Comparison of ENCODE assay signal across 8 cellular contexts in the genomic region with DNA sequence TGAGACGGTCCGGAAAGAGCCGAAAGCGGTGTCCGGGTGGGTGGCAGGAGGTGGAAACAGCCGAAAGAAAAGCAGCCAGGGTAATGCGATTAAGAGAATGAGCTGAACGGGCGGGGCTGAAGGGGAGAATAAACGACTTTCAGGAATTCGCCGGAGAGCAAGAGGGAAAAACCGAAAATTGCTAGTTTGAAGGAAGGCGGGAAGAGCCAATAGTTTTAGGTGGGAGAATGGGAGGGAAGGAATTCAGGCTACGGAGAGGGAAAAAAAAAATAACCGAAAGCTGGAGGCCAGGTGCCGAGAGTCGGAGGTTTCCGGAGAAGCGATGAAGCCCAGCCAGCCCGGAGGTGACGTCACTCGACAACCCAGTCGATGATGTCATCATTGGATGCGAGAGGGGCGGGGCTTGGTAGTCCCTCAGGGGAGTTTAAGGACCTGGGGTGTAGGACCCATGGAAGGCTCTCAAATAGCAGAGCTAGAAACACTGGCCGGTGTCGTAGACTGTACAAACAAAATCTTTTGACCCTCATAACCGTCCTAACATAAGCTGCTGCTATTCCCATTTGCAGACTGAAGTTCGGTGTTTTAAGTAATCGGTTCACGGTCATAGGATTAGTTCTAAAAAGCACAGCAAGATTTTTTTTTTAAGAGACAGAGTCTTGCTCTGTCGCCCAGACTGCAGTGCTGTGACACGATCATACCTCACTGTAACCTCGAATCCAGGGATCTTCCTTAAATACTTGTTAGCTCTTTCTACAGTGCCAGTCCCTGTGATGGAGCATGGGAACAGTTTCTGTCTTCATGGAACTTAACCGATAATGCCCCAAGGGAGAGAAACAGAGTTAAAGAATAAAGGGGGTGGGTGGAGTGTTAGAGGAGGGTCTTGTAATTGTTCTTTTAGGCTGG. TPM values are rescaled to one million over a fixed set of nuclear protein-coding genes. Genes with fewer than 3 reads are reported as not detected.
DNase-seq lines count a peak whose midpoint lies in the region; FAIRE-seq and TF ChIP-seq lines count a peak whose summit lies in the region.

A gene (minus strand): TSS at position 331 of the 903 bp plus-strand sequence. CDS start 1,192 bp downstream, outside the sequence.

- H3K4me3 Mint-ChIP-seq in IgD-negative memory B cell, result peak within 1 kb of the TSS; percentile 97 to 100 (median 99)

- H3K9me3 ChIP-seq in AG04450 (ENCODE audit: control insufficient read depth, insufficient read depth, low read length) (no peaks in the 10 kb centered on the region; the same call in 1 of the 2 replicates), OCI-LY7 (ENCODE audit: low read length) (no peaks in the 10 kb centered on the region)

- peak; percentile 21 for FAIRE-seq in endometrium (lab: Jason Lieb, UNC)

- peaks cover 5% of the 10 kb centered on the region for H3K36me3 Mint-ChIP-seq in IgD-negative memory B cell

- intact Hi-C loops in OCI-LY7 (cut with micrococcal nuclease; ENCODE audit: unreplicated experiment), result loop anchor here (5.0 to 10.0 kb wide), 2 partner anchors 36 to 259 kb away; a partner anchor contains a TSS

- peaks cover 32% of the 10 kb centered on the region for H3K36me3 ChIP-seq in OCI-LY7 (ENCODE audit: insufficient read depth, low read length)

- TF ChIP-seq CTCF in AG04450 (IDR thresholded peaks at IDR 0.05; ENCODE audit: low read depth, low read length) (no peak), OCI-LY7 (conservative IDR thresholded peaks at IDR 0.05; ENCODE audit: low read length) (no peak)

- no peaks in the 10 kb centered on the region for H4K20me1 ChIP-seq in OCI-LY7 (ENCODE audit: insufficient read depth, low read length)

- POLR2A ChIA-PET in AG04450 (lab: Yijun Ruan, JAX), result interaction anchor here (0.5 to 2.8 kb wide), 20 partner anchors 10 to 1735 kb away, joined by 3 to 20 read pairs (median 4); a partner anchor contains a TSS
- POLR2A ChIA-PET in OCI-LY7 (lab: Charles Lee), result interaction anchor here (0.6 to 1.6 kb wide), 8 partner anchors 10 to 329 kb away, joined by 3 to 12 read pairs (median 4); a partner anchor contains a TSS

- no TSS peak for BruUV-seq in OCI-LY7 (replicated peaks; lab: Mats Ljungman, UMichigan)

- H3K9me2 ChIP-seq in OCI-LY7 (ENCODE audit: insufficient read depth, low read length), result no peaks in the 10 kb centered on the region

- H3K79me2 ChIP-seq in OCI-LY7 (ENCODE audit: insufficient read depth, low read depth, low read length), result peaks cover 34% of the 10 kb centered on the region; the same call in 1 of the 2 replicates

- H3K4me2 ChIP-seq in OCI-LY7 (ENCODE audit: low read length), result peak within 1 kb of the TSS; percentile 100

- TF ChIP-seq POLR2A in GM18951 (IDR thresholded peaks at IDR 0.05; ENCODE audit: extremely low read depth, insufficient read depth, insufficient read length), result peak; percentile 67

- H3K27me3 Mint-ChIP-seq in IgD-negative memory B cell, result no peaks in the 10 kb centered on the region

- DNase-seq in AG04450 (ENCODE audit: low read depth, low spot score), result peak; percentile 84
- DNase-seq in OCI-LY7 (ENCODE audit: low spot score), result peak; percentile 96
- DNase-seq in activated CD8-positive, alpha-beta memory T cell treated with anti-CD3 and anti-CD28 coated beads, Interleukin-2, amount 50 U/mL, for 48 hours, result peak; percentile 97
- peak; percentile 98 for DNase-seq in mesenteric fat pad (ENCODE audit: low spot score)
- peak; percentile 85 for DNase-seq in stimulated activated CD8-positive, alpha-beta memory T cell treated with anti-CD3 and anti-CD28 coated beads, Interleukin-15, amount 100 ng/mL, for 24 hours (ENCODE audit: low read depth)

- peak within 1 kb of the TSS; percentile 27; the same call in 1 of the 2 replicates for H2AFZ ChIP-seq in OCI-LY7 (ENCODE audit: low read length)

- CTCF ChIA-PET in AG04450 (lab: Charles Lee) (interaction anchor here (0.5 to 2.1 kb wide), 10 partner anchors 9 to 131 kb away, joined by 3 to 15 read pairs (median 4); a partner anchor contains a TSS), OCI-LY7 (lab: Charles Lee; ENCODE audit: unreplicated experiment) (interaction anchor here (0.6 to 1.2 kb wide), 3 partner anchors 17 to 1380 kb away, joined by 3 read pairs; no protein-coding TSS in a partner anchor)

- peak within 1 kb of the TSS; percentile 96 for H3K4me3 ChIP-seq in AG04450 (ENCODE audit: low read depth, low read length)
- H3K4me3 ChIP-seq in OCI-LY7 (ENCODE audit: low read depth, low read length, poor library complexity, severe bottlenecking), result peak within 1 kb of the TSS; percentile 94

- H3K27ac Mint-ChIP-seq in IgD-negative memory B cell, result peak within 1 kb of the TSS; percentile 99 to 100 (median 100)

- in situ Hi-C loops in GM18951 (cut with MboI; ENCODE audit: low sequenced_read_pairs, unreplicated experiment), result no loop called here

- no peaks in the 10 kb centered on the region for H3K9me3 Mint-ChIP-seq in IgD-negative memory B cell

- H3K27me3 ChIP-seq in AG04450 (ENCODE audit: control insufficient read depth, insufficient read depth, low read length), result no peaks in the 10 kb centered on the region

- peaks cover 27% of the 10 kb centered on the region for H3K4me1 ChIP-seq in OCI-LY7 (ENCODE audit: insufficient read depth, low read length, poor library complexity, severe bottlenecking)

- H3K27ac ChIP-seq in AG04450 (ENCODE audit: low read depth, low read length) (peak within 1 kb of the TSS; percentile 100), OCI-LY7 (ENCODE audit: low read depth, low read length, poor library complexity, severe bottlenecking) (peak within 1 kb of the TSS; percentile 93)

- H3K4me1 Mint-ChIP-seq in IgD-negative memory B cell, result peaks cover 15 to 24% (median 16%) of the 10 kb centered on the region in 3 donors

RNA-seq across cellular contexts. Expression of the gene that starts here (rescaled TPM):
- polyA plus RNA-seq in AG04450 (2011; rRNA removed), result 4.9 and 7.3 TPM in 2 replicates
- polyA minus RNA-seq in AG04450 (2011; rRNA and poly(A)+ RNA removed), result 12.7 and 15.9 TPM in 2 replicates
- polyA plus RNA-seq in IgD-negative memory B cell, result 3.5 TPM
- total RNA-seq in OCI-LY7 (2014; rRNA removed; shearing (Covaris generic)), result 16.6 and 23.0 TPM in 2 replicates
- total RNA-seq in OCI-LY7 (2022), result 76.8 and 80.9 TPM in 2 replicates
- 30.2 TPM for total RNA-seq in mesenteric fat pad

Comparison
In these comparisons a context has a peak if more than half of its experiments do, and no peak if none do; other contexts are left out.
1. Peak in every context shown above with its lines: DNase-seq, H3K4me3 ChIP-seq and H3K27ac ChIP-seq.